16 cellular contexts compared by ENCODE assay signal in the genomic region with DNA sequence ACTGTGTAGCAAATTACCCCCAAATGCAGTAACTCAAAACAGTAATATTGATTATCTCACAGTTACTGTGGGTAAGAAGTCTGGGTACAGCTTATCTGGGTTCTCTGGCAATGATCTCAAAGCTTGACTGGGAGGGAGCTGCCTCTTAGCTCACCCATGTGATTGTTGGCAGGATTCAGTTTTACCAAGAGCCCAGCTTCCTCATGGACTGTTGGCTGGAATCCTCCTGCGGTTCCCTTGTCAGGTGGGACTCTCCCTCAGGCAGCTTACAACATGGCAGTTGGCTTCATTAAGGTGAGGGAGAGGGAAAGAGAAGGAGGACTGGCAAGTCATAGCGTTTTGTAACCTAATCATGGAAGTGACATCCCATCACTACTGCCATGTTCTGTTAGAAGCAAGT.
A peak's percentile ranks its signal among the peaks of the same experiment; 100 is the strongest.
DNase-seq lines count a peak whose midpoint lies in the region; ATAC-seq and TF ChIP-seq lines count a peak whose summit lies in the region.
"Had no signal": no experiment of that assay in that cellular context is flagged by ENCODE, and none has a peak within 500 bp of the region (broad histone marks: within the 10 kb centered on the region; RNA-seq: fewer than 3 reads in every experiment).

No MANE protein-coding gene starts in this region.

- POLR2A ChIA-PET in MCF 10A (lab: Yijun Ruan, JAX) = interaction anchor here (0.6 kb wide), 1 partner anchor 136 kb away, joined by 3 read pairs; no protein-coding TSS in a partner anchor
- POLR2A ChIA-PET in IMR-90 (lab: Charles Lee; ENCODE audit: unreplicated experiment) = no interaction called here

- no peak overlapping the region for H3K4me3 ChIP-seq in mammary epithelial cell (replicated peaks in 1 of 3; ENCODE audit: insufficient read depth in 1 of 3, low read depth in 2 of 3, low read length in 3 of 3)
- no peak overlapping the region for H3K4me3 ChIP-seq in IMR-90 (ENCODE audit: insufficient read depth, low read depth, low read length)
- no peak overlapping the region for H3K4me3 ChIP-seq in thyroid gland (replicated peaks in 1 of 3)
- H3K4me3 ChIP-seq: GM23338 had no signal

- H3K79me2 ChIP-seq in mammary epithelial cell (ENCODE audit: insufficient read depth, low read length) = no peaks in the 10 kb centered on the region

- H2BK120ac ChIP-seq in IMR-90 (ENCODE audit: low read depth, low read length) = peak overlapping the region; percentile 71

- H3K27me3 Mint-ChIP-seq in MCF 10A (ENCODE audit: insufficient read depth, unreplicated experiment) = peaks cover 19% of the 10 kb centered on the region
- H3K27me3 Mint-ChIP-seq in activated T-helper 2 cell treated with anti-CD3 and anti-CD28 coated beads, Interferon-gamma antibody, Interleukin-2, Interleukin-4, amounts not matched to agents 10 μg/mL and 5 μg/mL and 100 μg/mL, durations not matched to agents 14 hours and 24 hours and 36 hours (ENCODE audit: low read depth) = no peaks in the 10 kb centered on the region
- H3K27me3 Mint-ChIP-seq: CD4-positive, alpha-beta memory T cell had no signal

- dilution Hi-C loops in mammary epithelial cell (cut with HindIII; ENCODE audit: low sequenced_read_pairs) (no loop called here), IMR-90 (cut with HindIII; ENCODE audit: low sequenced_read_pairs, unreplicated experiment) (no loop called here)

- H3K9ac ChIP-seq in mammary epithelial cell (ENCODE audit: insufficient read depth, low read length) (no peak overlapping the region), IMR-90 (ENCODE audit: low read depth, low read length) (no peak overlapping the region)

- H4K5ac ChIP-seq in IMR-90 (ENCODE audit: low read depth, low read length) = peak overlapping the region; percentile 56; the same call in 1 of the 2 replicates

- H3K18ac ChIP-seq in IMR-90 (ENCODE audit: low read depth, low read length) = peak overlapping the region; percentile 81

- H3K79me1 ChIP-seq in IMR-90 (ENCODE audit: low read depth in 1 of 2, low read length in 2 of 2) = no peaks in the 10 kb centered on the region

- H3K14ac ChIP-seq in IMR-90 (replicated peaks; ENCODE audit: low read depth, low read length) = 0 out of 2 replicates have a peak overlapping the region, but pooled peaks have one; percentile 51

- no peaks in the 10 kb centered on the region for H4K20me1 ChIP-seq in mammary epithelial cell (ENCODE audit: insufficient read depth, low read length)
- no peaks in the 10 kb centered on the region for H4K20me1 ChIP-seq in IMR-90 (ENCODE audit: insufficient read depth, low read length)

- peak; percentile 61 for DNase-seq in MCF 10A (ENCODE audit: unreplicated experiment)
- no peak for DNase-seq in mammary epithelial cell
- DNase-seq in IMR-90 = no peak
- DNase-seq in thyroid gland = peak in 1 of 2 donors; percentile 30
- no peak for DNase-seq in activated T-helper 2 cell treated with anti-CD3 and anti-CD28 coated beads, Interferon-gamma antibody, Interleukin-2, Interleukin-4, amounts not matched to agents 10 μg/mL and 5 μg/mL and 100 μg/mL, durations not matched to agents 14 hours and 24 hours and 36 hours (ENCODE audit: low spot score)
- DNase-seq: C1 segment of cervical spinal cord; Calu3; CD4-positive, alpha-beta memory T cell; COR-L47; DMS79; GF-D8; H9; HFFc6 had no signal

- peak overlapping the region in 1 of 2 experiments; percentile 47; a peak in 1 of 4 replicates for H4K8ac ChIP-seq in IMR-90 (ENCODE audit: low read depth in 2 of 2, low read length in 2 of 2)

- CTCF ChIA-PET in MCF 10A (lab: Yijun Ruan, JAX) = no interaction called here
- CTCF ChIA-PET in mammary epithelial cell (lab: Charles Lee; ENCODE audit: low non-redundant PET) = no interaction called here
- CTCF ChIA-PET in IMR-90 (lab: Yijun Ruan, JAX) = no interaction called here

- H3K9me3 Mint-ChIP-seq in MCF 10A (ENCODE audit: unreplicated experiment) = no peaks in the 10 kb centered on the region
- H3K9me3 Mint-ChIP-seq in activated T-helper 2 cell treated with anti-CD3 and anti-CD28 coated beads, Interferon-gamma antibody, Interleukin-2, Interleukin-4, amounts not matched to agents 10 μg/mL and 5 μg/mL and 100 μg/mL, durations not matched to agents 14 hours and 24 hours and 36 hours = no peaks in the 10 kb centered on the region
- H3K9me3 Mint-ChIP-seq: GM23338, H9 had no signal

- TF ChIP-seq RAD21 in IMR-90 (IDR thresholded peaks at IDR 0.05; ENCODE audit: low read length) = no peak

- peak overlapping the region; percentile 85 for H3K4ac ChIP-seq in IMR-90 (ENCODE audit: low read depth, low read length)

- H3K27me3 ChIP-seq in mammary epithelial cell (ENCODE audit: insufficient read depth, low read length) (no peaks in the 10 kb centered on the region), IMR-90 (ENCODE audit: control insufficient read depth, insufficient read depth, low read length) (no peaks in the 10 kb centered on the region), thyroid gland (no peaks in the 10 kb centered on the region)

- peak overlapping the region; percentile 21; the same call in 1 of the 2 replicates for H2AK5ac ChIP-seq in IMR-90 (ENCODE audit: low read depth, low read length)

- intact Hi-C loops in MCF 10A (cut with micrococcal nuclease) = no loop called here
- intact Hi-C loops in mammary epithelial cell (cut with micrococcal nuclease) = no loop called here
- intact Hi-C loops in IMR-90 (cut with micrococcal nuclease) = no loop called here
- intact Hi-C loops in thyroid gland (cut with DNase I) = no loop called here
- intact Hi-C loops in activated T-helper 2 cell treated with anti-CD3 and anti-CD28 coated beads, Interferon-gamma antibody, Interleukin-2, Interleukin-4, amounts not matched to agents 10 μg/mL and 5 μg/mL and 100 μg/mL, durations not matched to agents 14 hours and 24 hours and 36 hours (cut with micrococcal nuclease) = no loop called here

- H2AFZ ChIP-seq in mammary epithelial cell (ENCODE audit: low read depth, low read length) = no peak overlapping the region
- H2AFZ ChIP-seq in IMR-90 (replicated peaks; ENCODE audit: low read length, poor library complexity) = peak overlapping the region; percentile 19
- H2AFZ ChIP-seq: GM23338 had no signal

- H3K23ac ChIP-seq in IMR-90 (ENCODE audit: low read depth, low read length) = peak overlapping the region; percentile 29; the same call in 1 of the 2 replicates

- no peak overlapping the region for H3K4me2 ChIP-seq in mammary epithelial cell (ENCODE audit: insufficient read depth, low read depth, low read length)
- H3K4me2 ChIP-seq in IMR-90 (ENCODE audit: low read depth, low read length) = no peak overlapping the region
- H3K4me2 ChIP-seq: GM23338 had no signal

- WGBS in mammary epithelial cell (ENCODE audit: low coverage, missing lambda C conversion rate) = 14% methylated on average over 2 of the region's 2 CpGs
- WGBS in IMR-90 (ENCODE audit: extremely low coverage in 2 of 2, insufficient read length in 1 of 2), 2 experiments = no CpG with 5 or more reads among the region's 2 CpGs
- WGBS in thyroid gland, 2 donors = 58 to 66% methylated on average over 2 of the region's 2 CpGs

- no peak overlapping the region for H3K27ac Mint-ChIP-seq in MCF 10A (ENCODE audit: low read depth, unreplicated experiment)
- H3K27ac Mint-ChIP-seq in activated T-helper 2 cell treated with anti-CD3 and anti-CD28 coated beads, Interferon-gamma antibody, Interleukin-2, Interleukin-4, amounts not matched to agents 10 μg/mL and 5 μg/mL and 100 μg/mL, durations not matched to agents 14 hours and 24 hours and 36 hours = no peak overlapping the region
- H3K27ac Mint-ChIP-seq: CD4-positive, alpha-beta memory T cell; GM23338; H9; HFFc6 had no signal

- no peaks in the 10 kb centered on the region for H3K36me3 Mint-ChIP-seq in MCF 10A (ENCODE audit: insufficient read depth, unreplicated experiment)
- no peaks in the 10 kb centered on the region for H3K36me3 Mint-ChIP-seq in activated T-helper 2 cell treated with anti-CD3 and anti-CD28 coated beads, Interferon-gamma antibody, Interleukin-2, Interleukin-4, amounts not matched to agents 10 μg/mL and 5 μg/mL and 100 μg/mL, durations not matched to agents 14 hours and 24 hours and 36 hours (ENCODE audit: low read depth)
- H3K36me3 Mint-ChIP-seq: CD4-positive, alpha-beta memory T cell had no signal

- peak overlapping the region; percentile 13; the same call in 1 of the 2 replicates for H3K56ac ChIP-seq in IMR-90 (ENCODE audit: extremely low read depth, insufficient read depth, low read length)

- TF ChIP-seq POLR2A in IMR-90 (IDR thresholded peaks at IDR 0.05; ENCODE audit: low read depth, low read length) (no peak), thyroid gland (IDR thresholded peaks at IDR 0.05) (no peak)

- no peaks in the 10 kb centered on the region for H3K4me1 Mint-ChIP-seq in MCF 10A (ENCODE audit: insufficient read depth, unreplicated experiment)
- no peaks in the 10 kb centered on the region for H3K4me1 Mint-ChIP-seq in activated T-helper 2 cell treated with anti-CD3 and anti-CD28 coated beads, Interferon-gamma antibody, Interleukin-2, Interleukin-4, amounts not matched to agents 10 μg/mL and 5 μg/mL and 100 μg/mL, durations not matched to agents 14 hours and 24 hours and 36 hours (ENCODE audit: low read depth)
- H3K4me1 Mint-ChIP-seq: CD4-positive, alpha-beta memory T cell had no signal

- no peak overlapping the region for H3K4me3 Mint-ChIP-seq in MCF 10A (ENCODE audit: unreplicated experiment)
- H3K4me3 Mint-ChIP-seq in activated T-helper 2 cell treated with anti-CD3 and anti-CD28 coated beads, Interferon-gamma antibody, Interleukin-2, Interleukin-4, amounts not matched to agents 10 μg/mL and 5 μg/mL and 100 μg/mL, durations not matched to agents 14 hours and 24 hours and 36 hours (ENCODE audit: low read depth) = no peak overlapping the region
- H3K4me3 Mint-ChIP-seq: CD4-positive, alpha-beta memory T cell; GM23338; H9; HFFc6 had no signal

- BruUV-seq in MCF 10A (replicated peaks; lab: Mats Ljungman, UMichigan) = no TSS peak
- BruUV-seq in mammary epithelial cell (replicated peaks; lab: Mats Ljungman, UMichigan) = no TSS peak
- no TSS peak for BruUV-seq in IMR-90 (replicated peaks; lab: Mats Ljungman, UMichigan)

- H3K9me3 ChIP-seq in mammary epithelial cell (replicated peaks; ENCODE audit: insufficient read depth, low read length) (no peaks in the 10 kb centered on the region), IMR-90 (ENCODE audit: control insufficient read depth, insufficient read depth, low read length) (peaks cover 2% of the 10 kb centered on the region; the same call in 1 of the 2 replicates), thyroid gland (no peaks in the 10 kb centered on the region)

- peak overlapping the region; percentile 82 for H2BK20ac ChIP-seq in IMR-90 (ENCODE audit: low read depth, low read length)

- peak overlapping the region; percentile 19 for H2BK5ac ChIP-seq in IMR-90 (ENCODE audit: low read depth, low read length, poor library complexity, severe bottlenecking)

- H3K9me1 ChIP-seq in IMR-90 (ENCODE audit: insufficient read depth, low read length) = no peaks in the 10 kb centered on the region

- H2BK15ac ChIP-seq in IMR-90 (ENCODE audit: low read depth, low read length) = peak overlapping the region; percentile 40; the same call in 1 of the 3 replicates

- no peak overlapping the region; the same call in 1 of the 2 replicates for H4K91ac ChIP-seq in IMR-90 (ENCODE audit: insufficient read depth, low read depth, low read length)

- no peaks in the 10 kb centered on the region for H3K36me3 ChIP-seq in mammary epithelial cell (ENCODE audit: insufficient read depth, low read length)
- no peaks in the 10 kb centered on the region for H3K36me3 ChIP-seq in IMR-90 (ENCODE audit: control insufficient read depth, insufficient read depth, low read length)
- no peaks in the 10 kb centered on the region for H3K36me3 ChIP-seq in thyroid gland

- in situ Hi-C loops in mammary epithelial cell (cut with MboI; ENCODE audit: low sequenced_read_pairs in 2 of 2) = no loop called here
- in situ Hi-C loops in IMR-90 (cut with MboI; ENCODE audit: low sequenced_read_pairs) = loop anchor here (25.0 kb wide), 1 partner anchor 524 kb away; no protein-coding TSS in a partner anchor

- TF ChIP-seq CTCF in MCF 10A (IDR thresholded peaks at IDR 0.05; ENCODE audit: unreplicated experiment) (no peak), mammary epithelial cell (conservative IDR thresholded peaks at IDR 0.05 in 1 of 2, IDR thresholded peaks at IDR 0.05 in 1 of 2; ENCODE audit: extremely low read depth in 1 of 2, insufficient read depth in 1 of 2, low read depth in 1 of 2, low read length in 2 of 2) (no peak), IMR-90 (conservative IDR thresholded peaks at IDR 0.05; ENCODE audit: low read depth, low read length) (no peak), thyroid gland (IDR thresholded peaks at IDR 0.05) (no peak)

- no peak overlapping the region for H2AK9ac ChIP-seq in IMR-90 (replicated peaks; ENCODE audit: low read depth, low read length, poor library complexity)

- ATAC-seq in IMR-90 (ENCODE audit: low read depth) (no peak), GM21390 (IDR thresholded peaks at IDR 0.05; ENCODE audit: unreplicated experiment) (no peak)
- ATAC-seq: GM23338, HCT116 had no signal

- no peaks in the 10 kb centered on the region for H3K4me1 ChIP-seq in mammary epithelial cell (ENCODE audit: insufficient read depth, low read length)
- 0 out of 2 replicates have a peak, but pooled peaks cover 4% of the 10 kb centered on the region for H3K4me1 ChIP-seq in IMR-90 (ENCODE audit: control insufficient read depth, insufficient read depth, low read length)
- H3K4me1 ChIP-seq in thyroid gland = peaks cover 44 to 46% of the 10 kb centered on the region in 2 donors

- H3K27ac ChIP-seq in mammary epithelial cell (ENCODE audit: insufficient read depth, low read depth, low read length) (no peak overlapping the region), IMR-90 (ENCODE audit: insufficient read depth, low read length) (no peak overlapping the region), thyroid gland (peak overlapping the region; percentile 83 to 93 (median 86))

Comparison
In these comparisons a context has a peak if more than half of its experiments do, and no peak if none do; other contexts are left out.
1. H3K27ac ChIP-seq: peak in thyroid gland (3 of 3); none in mammary epithelial cell (single experiment) and IMR-90 (single experiment).